In the genomic region with DNA sequence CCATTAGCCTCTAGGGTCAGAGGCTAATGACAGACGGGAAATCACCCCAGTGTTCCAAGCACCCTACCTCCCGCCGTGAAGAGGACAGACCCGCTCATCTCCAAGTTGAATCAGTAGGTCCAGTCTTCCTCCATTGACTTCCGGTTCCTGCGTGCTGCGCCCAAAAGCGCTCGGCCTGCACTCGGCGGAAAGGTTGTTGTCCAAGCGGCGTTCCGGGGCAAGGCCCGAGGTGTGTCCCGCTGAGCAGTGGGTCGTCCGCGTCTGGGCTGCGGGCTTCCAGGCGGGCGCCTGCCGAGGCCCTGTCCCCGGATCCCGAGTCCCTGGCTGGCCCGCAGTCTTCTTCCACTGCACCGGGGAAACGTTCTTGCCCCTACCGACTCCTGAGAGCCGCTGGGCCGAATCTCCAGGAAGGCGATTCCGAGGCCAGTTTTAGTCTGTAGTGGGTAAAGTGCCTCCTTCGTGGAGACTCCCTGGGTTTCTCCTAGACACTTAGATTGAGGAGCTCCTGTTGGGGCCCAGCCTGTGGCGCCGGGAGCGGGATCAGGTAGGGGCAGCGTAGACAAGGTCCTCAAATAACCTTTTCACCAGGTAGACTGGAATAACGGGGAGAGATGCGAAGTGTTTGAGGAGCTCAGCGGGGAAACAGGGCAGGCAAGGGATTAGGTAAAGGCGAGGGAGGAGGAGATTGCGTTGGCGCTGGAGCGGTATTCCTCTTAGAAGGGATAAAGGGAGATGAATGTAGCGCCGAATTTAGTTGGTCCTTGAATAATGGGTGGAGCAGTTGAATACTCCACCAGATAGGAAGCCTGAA, we compare ENCODE assay signal across 1 cellular context.
A peak's percentile ranks its signal among the peaks of the same experiment; 100 is the strongest.
TF ChIP-seq lines count a peak whose summit lies in the region.

A gene with protein sequence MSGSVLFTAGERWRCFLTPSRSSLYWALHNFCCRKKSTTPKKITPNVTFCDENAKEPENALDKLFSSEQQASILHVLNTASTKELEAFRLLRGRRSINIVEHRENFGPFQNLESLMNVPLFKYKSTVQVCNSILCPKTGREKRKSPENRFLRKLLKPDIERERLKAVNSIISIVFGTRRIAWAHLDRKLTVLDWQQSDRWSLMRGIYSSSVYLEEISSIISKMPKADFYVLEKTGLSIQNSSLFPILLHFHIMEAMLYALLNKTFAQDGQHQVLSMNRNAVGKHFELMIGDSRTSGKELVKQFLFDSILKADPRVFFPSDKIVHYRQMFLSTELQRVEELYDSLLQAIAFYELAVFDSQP (minus strand): TSS at position 138 of the 811 bp plus-strand sequence. CDS start 40 bp downstream, at position 98.

TF ChIP-seq in HepG2, 621 proteins besides CTCF, POLR2A, EP300 and RAD21 (continued from another document and continues in another):
- TF ChIP-seq ZNF782 (CRISPR knock-in tag; IDR thresholded peaks at IDR 0.05; ENCODE audit: borderline replicate concordance) = peak; percentile 92
- TF ChIP-seq ZNF329 (CRISPR knock-in tag; IDR thresholded peaks at IDR 0.05; ENCODE audit: low read depth) = 0 out of 2 replicates have a peak, but pooled peaks have one; percentile 73
- TF ChIP-seq HMGA1 (CRISPR knock-in tag; conservative IDR thresholded peaks at IDR 0.05) = no peak
- TF ChIP-seq CHD4 (IDR thresholded peaks at IDR 0.05; ENCODE audit: borderline replicate concordance, low read length) = no peak
- no peak for TF ChIP-seq HNRNPH1 (optimal IDR thresholded peaks at IDR 0.05; ENCODE audit: low read depth, low read length)
- TF ChIP-seq NCOA1 (CRISPR knock-in tag; IDR thresholded peaks at IDR 0.05) = no peak
- peak; percentile 88 for TF ChIP-seq SP4 (CRISPR knock-in tag; IDR thresholded peaks at IDR 0.05)
- TF ChIP-seq DNMT3B (CRISPR knock-in tag; conservative IDR thresholded peaks at IDR 0.05) = no peak
- TF ChIP-seq NFE2L1 (CRISPR knock-in tag; IDR thresholded peaks at IDR 0.05; ENCODE audit: borderline replicate concordance) = no peak
- peak; percentile 78; the same call in 1 of the 2 replicates for TF ChIP-seq ZNF772 (CRISPR knock-in tag; IDR thresholded peaks at IDR 0.05)
- peak; percentile 98 for TF ChIP-seq ZSCAN31 (CRISPR knock-in tag; IDR thresholded peaks at IDR 0.05; ENCODE audit: low read depth)
- peak; percentile 66; the same call in 1 of the 2 replicates for TF ChIP-seq ZSCAN20 (CRISPR knock-in tag; IDR thresholded peaks at IDR 0.05; ENCODE audit: borderline replicate concordance)
- TF ChIP-seq EHMT2 (IDR thresholded peaks at IDR 0.05; ENCODE audit: borderline replicate concordance, low read depth, low read length) = no peak
- TF ChIP-seq U2AF2 (IDR thresholded peaks at IDR 0.05; ENCODE audit: low read depth, low read length) = no peak
- TF ChIP-seq ZNF441 (CRISPR knock-in tag; IDR thresholded peaks at IDR 0.05; ENCODE audit: borderline replicate concordance) = peak; percentile 74; the same call in 1 of the 2 replicates
- TF ChIP-seq, protein P1, sequence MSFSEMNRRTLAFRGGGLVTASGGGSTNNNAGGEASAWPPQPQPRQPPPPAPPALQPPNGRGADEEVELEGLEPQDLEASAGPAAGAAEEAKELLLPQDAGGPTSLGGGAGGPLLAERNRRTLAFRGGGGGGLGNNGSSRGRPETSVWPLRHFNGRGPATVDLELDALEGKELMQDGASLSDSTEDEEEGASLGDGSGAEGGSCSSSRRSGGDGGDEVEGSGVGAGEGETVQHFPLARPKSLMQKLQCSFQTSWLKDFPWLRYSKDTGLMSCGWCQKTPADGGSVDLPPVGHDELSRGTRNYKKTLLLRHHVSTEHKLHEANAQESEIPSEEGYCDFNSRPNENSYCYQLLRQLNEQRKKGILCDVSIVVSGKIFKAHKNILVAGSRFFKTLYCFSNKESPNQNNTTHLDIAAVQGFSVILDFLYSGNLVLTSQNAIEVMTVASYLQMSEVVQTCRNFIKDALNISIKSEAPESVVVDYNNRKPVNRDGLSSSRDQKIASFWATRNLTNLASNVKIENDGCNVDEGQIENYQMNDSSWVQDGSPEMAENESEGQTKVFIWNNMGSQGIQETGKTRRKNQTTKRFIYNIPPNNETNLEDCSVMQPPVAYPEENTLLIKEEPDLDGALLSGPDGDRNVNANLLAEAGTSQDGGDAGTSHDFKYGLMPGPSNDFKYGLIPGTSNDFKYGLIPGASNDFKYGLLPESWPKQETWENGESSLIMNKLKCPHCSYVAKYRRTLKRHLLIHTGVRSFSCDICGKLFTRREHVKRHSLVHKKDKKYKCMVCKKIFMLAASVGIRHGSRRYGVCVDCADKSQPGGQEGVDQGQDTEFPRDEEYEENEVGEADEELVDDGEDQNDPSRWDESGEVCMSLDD (CRISPR knock-in tag; IDR thresholded peaks at IDR 0.05; ENCODE audit: borderline replicate concordance) = peak; percentile 39; the same call in 1 of the 2 replicates
- no peak for TF ChIP-seq ZKSCAN5 (CRISPR knock-in tag; IDR thresholded peaks at IDR 0.05)
- TF ChIP-seq KLF16 (CRISPR knock-in tag; IDR thresholded peaks at IDR 0.05) = peak; percentile 70 to 97; a peak in 2 of 4 replicates
- peak; percentile 86; the same call in 1 of the 2 replicates for TF ChIP-seq ZNF333 (CRISPR knock-in tag; IDR thresholded peaks at IDR 0.05; ENCODE audit: borderline replicate concordance)
- TF ChIP-seq PHB2 (IDR thresholded peaks at IDR 0.05; ENCODE audit: partially characterized antibody) = no peak
- peak; percentile 80; the same call in 1 of the 2 replicates for TF ChIP-seq ZNF180 (CRISPR knock-in tag; IDR thresholded peaks at IDR 0.05; ENCODE audit: borderline replicate concordance, low read depth)
- TF ChIP-seq ZNF589 (CRISPR knock-in tag; conservative IDR thresholded peaks at IDR 0.05) = peak; percentile 96
- no peak for TF ChIP-seq MYNN (CRISPR knock-in tag; IDR thresholded peaks at IDR 0.05; ENCODE audit: low read depth)
- peak; percentile 100 for TF ChIP-seq ZFX (CRISPR knock-in tag; IDR thresholded peaks at IDR 0.05; ENCODE audit: low read depth)
- TF ChIP-seq PRPF4 (IDR thresholded peaks at IDR 0.05; ENCODE audit: low read depth, low read length, poor library complexity, severe bottlenecking) = no peak
- TF ChIP-seq, protein P2, sequence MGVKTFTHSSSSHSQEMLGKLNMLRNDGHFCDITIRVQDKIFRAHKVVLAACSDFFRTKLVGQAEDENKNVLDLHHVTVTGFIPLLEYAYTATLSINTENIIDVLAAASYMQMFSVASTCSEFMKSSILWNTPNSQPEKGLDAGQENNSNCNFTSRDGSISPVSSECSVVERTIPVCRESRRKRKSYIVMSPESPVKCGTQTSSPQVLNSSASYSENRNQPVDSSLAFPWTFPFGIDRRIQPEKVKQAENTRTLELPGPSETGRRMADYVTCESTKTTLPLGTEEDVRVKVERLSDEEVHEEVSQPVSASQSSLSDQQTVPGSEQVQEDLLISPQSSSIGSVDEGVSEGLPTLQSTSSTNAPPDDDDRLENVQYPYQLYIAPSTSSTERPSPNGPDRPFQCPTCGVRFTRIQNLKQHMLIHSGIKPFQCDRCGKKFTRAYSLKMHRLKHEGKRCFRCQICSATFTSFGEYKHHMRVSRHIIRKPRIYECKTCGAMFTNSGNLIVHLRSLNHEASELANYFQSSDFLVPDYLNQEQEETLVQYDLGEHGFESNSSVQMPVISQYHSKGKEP (CRISPR knock-in tag; IDR thresholded peaks at IDR 0.05) = peak; percentile 91
- 0 out of 2 replicates have a peak, but pooled peaks have one; percentile 34 for TF ChIP-seq MZF1 (CRISPR knock-in tag; IDR thresholded peaks at IDR 0.05; ENCODE audit: borderline replicate concordance)
- peak; percentile 50; the same call in 1 of the 2 replicates for TF ChIP-seq CREM (IDR thresholded peaks at IDR 0.05)
- no peak for TF ChIP-seq CREM (CRISPR knock-in tag; IDR thresholded peaks at IDR 0.05)
- no peak for TF ChIP-seq HNRNPUL1 (IDR thresholded peaks at IDR 0.05; ENCODE audit: low read depth, low read length)
- TF ChIP-seq ZNF788 (CRISPR knock-in tag; IDR thresholded peaks at IDR 0.05; ENCODE audit: borderline replicate concordance) = peak; percentile 95
- TF ChIP-seq HDAC2 (CRISPR knock-in tag; IDR thresholded peaks at IDR 0.05) = peak; percentile 95
- TF ChIP-seq, protein P3, sequence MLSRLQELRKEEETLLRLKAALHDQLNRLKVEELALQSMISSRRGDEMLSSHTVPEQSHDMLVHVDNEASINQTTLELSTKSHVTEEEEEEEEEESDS (CRISPR knock-in tag; IDR thresholded peaks at IDR 0.05; ENCODE audit: borderline replicate concordance) = no peak
- TF ChIP-seq, protein P4, sequence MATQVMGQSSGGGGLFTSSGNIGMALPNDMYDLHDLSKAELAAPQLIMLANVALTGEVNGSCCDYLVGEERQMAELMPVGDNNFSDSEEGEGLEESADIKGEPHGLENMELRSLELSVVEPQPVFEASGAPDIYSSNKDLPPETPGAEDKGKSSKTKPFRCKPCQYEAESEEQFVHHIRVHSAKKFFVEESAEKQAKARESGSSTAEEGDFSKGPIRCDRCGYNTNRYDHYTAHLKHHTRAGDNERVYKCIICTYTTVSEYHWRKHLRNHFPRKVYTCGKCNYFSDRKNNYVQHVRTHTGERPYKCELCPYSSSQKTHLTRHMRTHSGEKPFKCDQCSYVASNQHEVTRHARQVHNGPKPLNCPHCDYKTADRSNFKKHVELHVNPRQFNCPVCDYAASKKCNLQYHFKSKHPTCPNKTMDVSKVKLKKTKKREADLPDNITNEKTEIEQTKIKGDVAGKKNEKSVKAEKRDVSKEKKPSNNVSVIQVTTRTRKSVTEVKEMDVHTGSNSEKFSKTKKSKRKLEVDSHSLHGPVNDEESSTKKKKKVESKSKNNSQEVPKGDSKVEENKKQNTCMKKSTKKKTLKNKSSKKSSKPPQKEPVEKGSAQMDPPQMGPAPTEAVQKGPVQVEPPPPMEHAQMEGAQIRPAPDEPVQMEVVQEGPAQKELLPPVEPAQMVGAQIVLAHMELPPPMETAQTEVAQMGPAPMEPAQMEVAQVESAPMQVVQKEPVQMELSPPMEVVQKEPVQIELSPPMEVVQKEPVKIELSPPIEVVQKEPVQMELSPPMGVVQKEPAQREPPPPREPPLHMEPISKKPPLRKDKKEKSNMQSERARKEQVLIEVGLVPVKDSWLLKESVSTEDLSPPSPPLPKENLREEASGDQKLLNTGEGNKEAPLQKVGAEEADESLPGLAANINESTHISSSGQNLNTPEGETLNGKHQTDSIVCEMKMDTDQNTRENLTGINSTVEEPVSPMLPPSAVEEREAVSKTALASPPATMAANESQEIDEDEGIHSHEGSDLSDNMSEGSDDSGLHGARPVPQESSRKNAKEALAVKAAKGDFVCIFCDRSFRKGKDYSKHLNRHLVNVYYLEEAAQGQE (IDR thresholded peaks at IDR 0.05; ENCODE audit: borderline replicate concordance in 1 of 2, low read depth in 1 of 2, low read length in 2 of 2) = no peak
- no peak for TF ChIP-seq ATF1 (CRISPR knock-in tag; IDR thresholded peaks at IDR 0.05)
- TF ChIP-seq TEAD3 (CRISPR knock-in tag; optimal IDR thresholded peaks at IDR 0.05; ENCODE audit: borderline replicate concordance) = peak; percentile 87
- peak; percentile 92 for TF ChIP-seq RELA (CRISPR knock-in tag; IDR thresholded peaks at IDR 0.05)
- TF ChIP-seq ZNF234 (CRISPR knock-in tag; conservative IDR thresholded peaks at IDR 0.05) = no peak
- TF ChIP-seq ZBTB38 (CRISPR knock-in tag; IDR thresholded peaks at IDR 0.05) = peak; percentile 97
- TF ChIP-seq, protein P5, sequence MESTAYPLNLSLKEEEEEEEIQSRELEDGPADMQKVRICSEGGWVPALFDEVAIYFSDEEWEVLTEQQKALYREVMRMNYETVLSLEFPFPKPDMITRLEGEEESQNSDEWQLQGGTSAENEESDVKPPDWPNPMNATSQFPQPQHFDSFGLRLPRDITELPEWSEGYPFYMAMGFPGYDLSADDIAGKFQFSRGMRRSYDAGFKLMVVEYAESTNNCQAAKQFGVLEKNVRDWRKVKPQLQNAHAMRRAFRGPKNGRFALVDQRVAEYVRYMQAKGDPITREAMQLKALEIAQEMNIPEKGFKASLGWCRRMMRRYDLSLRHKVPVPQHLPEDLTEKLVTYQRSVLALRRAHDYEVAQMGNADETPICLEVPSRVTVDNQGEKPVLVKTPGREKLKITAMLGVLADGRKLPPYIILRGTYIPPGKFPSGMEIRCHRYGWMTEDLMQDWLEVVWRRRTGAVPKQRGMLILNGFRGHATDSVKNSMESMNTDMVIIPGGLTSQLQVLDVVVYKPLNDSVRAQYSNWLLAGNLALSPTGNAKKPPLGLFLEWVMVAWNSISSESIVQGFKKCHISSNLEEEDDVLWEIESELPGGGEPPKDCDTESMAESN (CRISPR knock-in tag; conservative IDR thresholded peaks at IDR 0.05) = peak; percentile 98
- no peak for TF ChIP-seq SUZ12 (IDR thresholded peaks at IDR 0.05; ENCODE audit: low read depth, low read length)
- 0 out of 2 replicates have a peak, but pooled peaks have one; percentile 26 for TF ChIP-seq RNF2 (conservative IDR thresholded peaks at IDR 0.05; ENCODE audit: low read depth)
- peak; percentile 64 for TF ChIP-seq ZNF274 (CRISPR knock-in tag; IDR thresholded peaks at IDR 0.05)
- peak; percentile 99 for TF ChIP-seq KMT2A (CRISPR knock-in tag; IDR thresholded peaks at IDR 0.05)
- TF ChIP-seq NCOA5 (CRISPR knock-in tag; IDR thresholded peaks at IDR 0.05) = no peak
- peak; percentile 89 for TF ChIP-seq GATAD2A (CRISPR knock-in tag; IDR thresholded peaks at IDR 0.05)
- TF ChIP-seq SRY (CRISPR knock-in tag; IDR thresholded peaks at IDR 0.05) = 0 out of 2 replicates have a peak, but pooled peaks have one; percentile 87
- no peak for TF ChIP-seq ATAD3A (CRISPR knock-in tag; IDR thresholded peaks at IDR 0.05)
- TF ChIP-seq RBM22 (optimal IDR thresholded peaks at IDR 0.05; ENCODE audit: low read length) = peak; percentile 68
- TF ChIP-seq, protein P6, sequence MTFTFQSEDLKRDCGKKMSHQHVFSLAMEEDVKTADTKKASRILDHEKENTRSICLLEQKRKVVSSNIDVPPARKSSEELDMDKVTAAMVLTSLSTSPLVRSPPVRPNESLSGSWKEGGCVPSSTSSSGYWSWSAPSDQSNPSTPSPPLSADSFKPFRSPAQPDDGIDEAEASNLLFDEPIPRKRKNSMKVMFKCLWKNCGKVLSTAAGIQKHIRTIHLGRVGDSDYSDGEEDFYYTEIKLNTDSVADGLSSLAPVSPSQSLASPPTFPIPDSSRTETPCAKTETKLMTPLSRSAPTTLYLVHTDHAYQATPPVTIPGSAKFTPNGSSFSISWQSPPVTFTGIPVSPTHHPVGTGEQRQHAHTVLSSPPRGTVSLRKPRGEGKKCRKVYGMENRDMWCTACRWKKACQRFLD (CRISPR knock-in tag; IDR thresholded peaks at IDR 0.05; ENCODE audit: borderline replicate concordance) = 0 out of 2 replicates have a peak, but pooled peaks have one; percentile 82
- no peak for TF ChIP-seq RORA (CRISPR knock-in tag; IDR thresholded peaks at IDR 0.05)
- TF ChIP-seq, protein P7, sequence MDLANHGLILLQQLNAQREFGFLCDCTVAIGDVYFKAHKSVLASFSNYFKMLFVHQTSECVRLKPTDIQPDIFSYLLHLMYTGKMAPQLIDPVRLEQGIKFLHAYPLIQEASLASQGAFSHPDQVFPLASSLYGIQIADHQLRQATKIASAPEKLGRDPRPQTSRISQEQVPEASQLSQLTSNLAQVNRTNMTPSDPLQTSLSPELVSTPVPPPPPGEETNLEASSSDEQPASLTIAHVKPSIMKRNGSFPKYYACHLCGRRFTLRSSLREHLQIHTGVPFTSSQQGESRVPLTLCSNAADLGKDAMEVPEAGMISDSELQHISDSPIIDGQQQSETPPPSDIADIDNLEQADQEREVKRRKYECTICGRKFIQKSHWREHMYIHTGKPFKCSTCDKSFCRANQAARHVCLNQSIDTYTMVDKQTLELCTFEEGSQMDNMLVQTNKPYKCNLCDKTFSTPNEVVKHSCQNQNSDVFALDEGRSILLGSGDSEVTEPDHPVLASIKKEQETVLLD (CRISPR knock-in tag; IDR thresholded peaks at IDR 0.05; ENCODE audit: low read depth) = peak; percentile 83
- peak; percentile 70; the same call in 1 of the 2 replicates for TF ChIP-seq MEIS1 (CRISPR knock-in tag; IDR thresholded peaks at IDR 0.05; ENCODE audit: borderline replicate concordance)
